Comparison of ENCODE assay signal across 1 cellular context in the genomic region with DNA sequence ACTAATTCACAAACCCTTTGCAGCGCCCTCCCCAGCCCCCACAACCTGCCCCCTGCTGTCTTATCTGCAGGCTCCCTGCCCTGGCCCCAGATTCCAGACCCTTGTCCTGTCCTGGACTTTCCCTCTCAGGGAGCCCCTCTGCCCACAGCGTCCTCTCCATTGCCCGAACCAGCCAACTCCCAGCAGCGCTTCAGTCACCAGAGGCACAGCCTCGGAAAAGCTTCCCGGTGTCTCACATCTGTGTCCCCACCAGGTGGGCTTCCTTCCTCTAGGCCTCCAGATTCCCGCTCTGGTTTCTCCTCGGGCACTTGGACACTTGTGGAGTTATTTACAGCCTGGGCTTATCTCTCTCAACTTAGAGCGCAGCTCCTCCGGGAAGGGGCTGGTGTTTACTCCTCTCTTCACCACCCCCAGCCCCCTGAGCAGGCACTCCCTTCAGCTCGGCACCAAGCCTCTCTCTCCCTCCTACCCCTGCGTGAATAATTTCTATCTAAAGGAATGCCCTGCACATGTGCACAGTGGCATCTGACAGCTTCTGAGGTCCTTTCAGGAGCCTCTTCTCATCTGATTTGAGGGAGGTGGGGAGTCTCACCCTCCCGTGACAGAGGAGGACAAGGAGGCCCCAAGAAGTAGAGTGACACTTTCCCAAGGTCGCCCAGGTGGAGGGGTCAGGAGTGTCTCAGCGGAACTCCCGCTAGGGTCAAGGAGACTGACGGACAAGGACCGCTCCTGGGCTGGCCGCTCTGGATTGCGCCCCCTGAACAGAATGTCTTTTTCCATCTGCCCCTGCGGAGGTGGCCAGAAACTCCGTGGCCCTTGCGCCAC.
A peak's percentile ranks its signal among the peaks of the same experiment; 100 is the strongest.
TF ChIP-seq lines count a peak whose summit lies in the region.

No MANE protein-coding gene starts in this region.

TF ChIP-seq in HepG2, 621 proteins besides CTCF, POLR2A, EP300 and RAD21 (continued from another document):
- TF ChIP-seq, protein P1, sequence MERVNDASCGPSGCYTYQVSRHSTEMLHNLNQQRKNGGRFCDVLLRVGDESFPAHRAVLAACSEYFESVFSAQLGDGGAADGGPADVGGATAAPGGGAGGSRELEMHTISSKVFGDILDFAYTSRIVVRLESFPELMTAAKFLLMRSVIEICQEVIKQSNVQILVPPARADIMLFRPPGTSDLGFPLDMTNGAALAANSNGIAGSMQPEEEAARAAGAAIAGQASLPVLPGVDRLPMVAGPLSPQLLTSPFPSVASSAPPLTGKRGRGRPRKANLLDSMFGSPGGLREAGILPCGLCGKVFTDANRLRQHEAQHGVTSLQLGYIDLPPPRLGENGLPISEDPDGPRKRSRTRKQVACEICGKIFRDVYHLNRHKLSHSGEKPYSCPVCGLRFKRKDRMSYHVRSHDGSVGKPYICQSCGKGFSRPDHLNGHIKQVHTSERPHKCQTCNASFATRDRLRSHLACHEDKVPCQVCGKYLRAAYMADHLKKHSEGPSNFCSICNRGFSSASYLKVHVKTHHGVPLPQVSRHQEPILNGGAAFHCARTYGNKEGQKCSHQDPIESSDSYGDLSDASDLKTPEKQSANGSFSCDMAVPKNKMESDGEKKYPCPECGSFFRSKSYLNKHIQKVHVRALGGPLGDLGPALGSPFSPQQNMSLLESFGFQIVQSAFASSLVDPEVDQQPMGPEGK (CRISPR knock-in tag; IDR thresholded peaks at IDR 0.05), result 0 out of 2 replicates have a peak, but pooled peaks have one; percentile 14
- TF ChIP-seq GABPA (IDR thresholded peaks at IDR 0.05; ENCODE audit: low read depth, low read length) (peak; percentile 13; the same call in 1 of the 2 replicates), GABPA (CRISPR knock-in tag; IDR thresholded peaks at IDR 0.05; ENCODE audit: low read depth) (no peak), RARA (CRISPR knock-in tag; IDR thresholded peaks at IDR 0.05) (no peak)
